ENCODE assay signal across 1 cellular context in the genomic region with DNA sequence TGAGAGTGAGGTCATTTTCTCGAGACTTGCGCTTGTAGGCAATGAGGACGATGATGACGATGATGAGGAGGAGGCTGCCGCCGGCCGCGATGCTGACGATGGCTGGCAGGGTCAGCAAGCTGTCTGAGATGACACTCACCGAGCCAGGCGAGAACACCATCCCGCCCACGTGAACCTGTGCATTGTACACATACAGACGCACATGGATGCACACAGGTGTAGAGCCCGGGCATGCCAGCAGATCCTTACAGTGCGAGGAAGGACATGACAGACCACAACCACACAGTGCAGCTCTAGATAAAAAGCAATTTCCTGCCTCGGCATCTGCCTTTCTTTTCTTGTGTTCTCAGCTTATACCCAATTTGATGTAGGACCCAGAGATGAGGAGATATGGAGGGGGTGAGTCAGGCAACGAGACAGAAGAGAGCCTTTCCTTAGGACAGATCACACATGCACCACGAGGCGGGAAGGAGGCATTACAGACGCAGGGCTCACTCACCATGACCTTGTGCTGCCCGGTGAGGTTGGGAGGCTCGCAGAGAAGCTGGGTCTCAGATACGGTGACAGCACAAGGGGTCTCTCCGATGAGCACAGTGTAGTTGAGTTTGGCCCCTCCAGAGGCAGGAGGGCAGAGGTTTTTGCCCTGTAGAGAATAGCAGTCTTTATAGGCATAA.
TF ChIP-seq lines count a peak whose summit lies in the region.

No MANE protein-coding gene starts in this region.

TF ChIP-seq in K562, 482 proteins besides CTCF, POLR2A, EP300 and RAD21 (continued from another document):
- TF ChIP-seq, protein P1, sequence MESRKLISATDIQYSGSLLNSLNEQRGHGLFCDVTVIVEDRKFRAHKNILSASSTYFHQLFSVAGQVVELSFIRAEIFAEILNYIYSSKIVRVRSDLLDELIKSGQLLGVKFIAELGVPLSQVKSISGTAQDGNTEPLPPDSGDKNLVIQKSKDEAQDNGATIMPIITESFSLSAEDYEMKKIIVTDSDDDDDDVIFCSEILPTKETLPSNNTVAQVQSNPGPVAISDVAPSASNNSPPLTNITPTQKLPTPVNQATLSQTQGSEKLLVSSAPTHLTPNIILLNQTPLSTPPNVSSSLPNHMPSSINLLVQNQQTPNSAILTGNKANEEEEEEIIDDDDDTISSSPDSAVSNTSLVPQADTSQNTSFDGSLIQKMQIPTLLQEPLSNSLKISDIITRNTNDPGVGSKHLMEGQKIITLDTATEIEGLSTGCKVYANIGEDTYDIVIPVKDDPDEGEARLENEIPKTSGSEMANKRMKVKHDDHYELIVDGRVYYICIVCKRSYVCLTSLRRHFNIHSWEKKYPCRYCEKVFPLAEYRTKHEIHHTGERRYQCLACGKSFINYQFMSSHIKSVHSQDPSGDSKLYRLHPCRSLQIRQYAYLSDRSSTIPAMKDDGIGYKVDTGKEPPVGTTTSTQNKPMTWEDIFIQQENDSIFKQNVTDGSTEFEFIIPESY (CRISPR knock-in tag; IDR thresholded peaks at IDR 0.05), result peak; percentile 64; the same call in 1 of the 2 replicates
